In genomic region chr7:18521945-18522566, GRCh38 we compare ENCODE assay signal across 10 cellular contexts. TPM values are rescaled to one million over a fixed set of nuclear protein-coding genes. Genes with fewer than 3 reads are reported as not detected.
DNase-seq lines count a peak whose midpoint lies in the region; ATAC-seq and TF ChIP-seq lines count a peak whose summit lies in the region.
"Had no signal": no experiment of that assay in that cellular context is flagged by ENCODE, and none has a peak within 500 bp of the region (broad histone marks: within the 10 kb centered on the region; RNA-seq: fewer than 3 reads in every experiment).

No MANE protein-coding gene starts in this region.

- no peak for DNase-seq in natural killer cell
- no peak for DNase-seq in SKM-1 (lab: John Stamatoyannopoulos, UW; ENCODE audit: unreplicated experiment)
- DNase-seq in DMS53 (lab: John Stamatoyannopoulos, UW) = no peak
- DNase-seq in nucleus accumbens (lab: John Stamatoyannopoulos, UW) = no peak
- no peak for DNase-seq in cardiac septum (ENCODE audit: low spot score)
- DNase-seq: PC-3, uterus had no signal

- no peaks in the 10 kb centered on the region for H3K36me3 Mint-ChIP-seq in natural killer cell

- H3K9me3 Mint-ChIP-seq in natural killer cell = no peaks in the 10 kb centered on the region

- peak overlapping the region; percentile 61 for H3K4me3 Mint-ChIP-seq in natural killer cell

- H3K27ac Mint-ChIP-seq in natural killer cell = peak overlapping the region; percentile 45 to 60

- TF ChIP-seq CTCF in natural killer cell (IDR thresholded peaks at IDR 0.05) = no peak

- peaks cover 6 to 13% of the 10 kb centered on the region in 2 donors for H3K27me3 Mint-ChIP-seq in natural killer cell (ENCODE audit: low read depth in 2 of 2)

- peak; percentile 95 for ATAC-seq in GM18520 (IDR thresholded peaks at IDR 0.05; ENCODE audit: unreplicated experiment)
- ATAC-seq in GM21723 (IDR thresholded peaks at IDR 0.05; ENCODE audit: unreplicated experiment) = peak; percentile 51
- peak; percentile 44 for ATAC-seq in HG03565 (IDR thresholded peaks at IDR 0.05; ENCODE audit: unreplicated experiment)
- peak; percentile 87 to 98 (median 90) for ATAC-seq in natural killer cell
- ATAC-seq: PC-3 had no signal

- intact Hi-C loops in natural killer cell (cut with micrococcal nuclease) = no loop called here
- intact Hi-C loops in cardiac septum (cut with DNase I) = no loop called here

- H3K4me1 Mint-ChIP-seq in natural killer cell = peaks cover 18 to 30% of the 10 kb centered on the region in 2 donors

RNA-seq across cellular contexts. Expression of gene HDAC9, which starts 26.5 kb away (rescaled TPM):
- total RNA-seq in natural killer cell (10 to 100 TPM; 19.1 to 41.1 (median 24.1) TPM), cardiac septum (87.5 TPM)

Comparison
In these comparisons a context has a peak if more than half of its experiments do, and no peak if none do; other contexts are left out.
1. ATAC-seq: peak in every context shown above with its lines; median percentile 95 in GM18520; 90 in natural killer cell; 51 in GM21723; 44 in HG03565.